Comparison of ENCODE assay signal across 18 cellular contexts in the genomic region with DNA sequence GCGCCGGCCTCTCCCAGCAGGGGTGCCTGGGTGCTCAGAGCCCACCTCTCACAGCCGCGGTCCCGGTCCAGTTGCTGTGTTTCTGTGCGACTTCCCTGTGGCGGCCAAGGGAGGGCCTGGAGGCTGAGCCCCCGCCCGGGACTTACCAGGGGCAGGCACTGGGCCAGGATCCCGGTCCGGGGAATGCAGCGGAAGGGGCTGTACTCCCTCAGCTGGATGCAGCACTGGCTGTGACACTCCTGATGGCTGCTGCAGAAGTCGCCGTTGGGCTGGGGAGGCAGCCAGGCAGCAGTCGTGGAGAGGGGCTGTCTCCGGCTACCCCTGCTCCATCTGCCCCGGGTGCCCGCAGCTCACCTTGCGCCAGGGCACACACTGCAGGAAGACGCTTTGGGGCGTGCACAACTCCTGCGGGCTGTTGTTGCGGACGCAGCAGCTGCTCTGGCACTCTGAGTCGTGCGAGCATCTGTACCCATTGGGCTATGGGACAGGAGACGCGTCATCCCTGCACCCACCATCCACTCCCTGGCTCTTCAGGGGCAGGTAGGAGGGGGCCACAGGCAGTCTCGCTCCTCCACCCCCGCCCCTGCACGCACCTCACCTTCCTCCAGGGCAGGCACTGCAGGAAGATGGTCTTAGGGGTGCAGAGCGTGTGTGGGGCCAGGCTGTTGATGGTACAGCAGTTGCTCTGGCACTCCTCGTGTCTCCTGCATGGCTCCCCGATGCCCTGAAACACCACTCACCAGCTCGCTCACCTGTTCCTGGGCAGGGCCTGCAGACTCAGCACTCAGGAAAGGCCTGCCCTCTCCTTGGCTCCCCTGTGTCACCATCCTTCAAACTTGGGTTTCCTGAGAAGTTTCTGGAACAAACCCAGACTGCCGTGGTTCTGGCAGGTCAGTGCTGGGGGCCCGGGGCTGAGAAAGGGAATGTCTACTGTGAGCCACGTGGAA. TPM values are rescaled to one million over a fixed set of nuclear protein-coding genes. Genes with fewer than 3 reads are reported as not detected.
DNase-seq lines count a peak whose midpoint lies in the region; ATAC-seq, FAIRE-seq and TF ChIP-seq lines count a peak whose summit lies in the region.
"Had no signal": no experiment of that assay in that cellular context is flagged by ENCODE, and none has a peak within 500 bp of the region (broad histone marks: within the 10 kb centered on the region; RNA-seq: fewer than 3 reads in every experiment).

No MANE protein-coding gene starts in this region.

- H3K4me3 ChIP-seq in H7 (ENCODE audit: insufficient read depth, low read depth, low read length) = no peak overlapping the region
- H3K4me3 ChIP-seq in colonic mucosa = peak overlapping the region; percentile 4
- H3K4me3 ChIP-seq in psoas muscle = peak overlapping the region; percentile 56
- H3K4me3 ChIP-seq in smooth muscle cell = no peak overlapping the region

- H3K27ac ChIP-seq in colonic mucosa (no peak overlapping the region), psoas muscle (peak overlapping the region; percentile 60), smooth muscle cell (ENCODE audit: low read depth) (no peak overlapping the region)

- intact Hi-C loops in colonic mucosa (cut with DNase I) (no loop called here), psoas muscle (cut with DNase I) (no loop called here)

- no peaks in the 10 kb centered on the region for H3K9me3 ChIP-seq in colonic mucosa
- no peaks in the 10 kb centered on the region for H3K9me3 ChIP-seq in psoas muscle
- no peaks in the 10 kb centered on the region for H3K9me3 ChIP-seq in smooth muscle cell (replicated peaks; ENCODE audit: low read depth)

- H3K4me1 ChIP-seq in colonic mucosa (peaks cover 9% of the 10 kb centered on the region), psoas muscle (no peaks in the 10 kb centered on the region), smooth muscle cell (ENCODE audit: low read depth) (no peaks in the 10 kb centered on the region)

- no peak for TF ChIP-seq CTCF in colonic mucosa (IDR thresholded peaks at IDR 0.05)
- TF ChIP-seq CTCF in psoas muscle (IDR thresholded peaks at IDR 0.05) = no peak
- no peak for TF ChIP-seq CTCF in smooth muscle cell (IDR thresholded peaks at IDR 0.05; ENCODE audit: borderline replicate concordance, insufficient read depth, poor library complexity, severe bottlenecking)

- H3K36me3 ChIP-seq in H7 (replicated peaks; ENCODE audit: control insufficient read depth, insufficient read depth, low read length) (no peaks in the 10 kb centered on the region), colonic mucosa (no peaks in the 10 kb centered on the region), psoas muscle (ENCODE audit: insufficient read depth in 1 of 2, low read depth in 1 of 2) (no peaks in the 10 kb centered on the region), smooth muscle cell (ENCODE audit: low read depth) (no peaks in the 10 kb centered on the region)

- no peak overlapping the region for H3K4me2 ChIP-seq in smooth muscle cell

- no peaks in the 10 kb centered on the region for H4K20me1 ChIP-seq in smooth muscle cell (ENCODE audit: low read depth)

- H3K9ac ChIP-seq in colonic mucosa (ENCODE audit: low read depth in 2 of 2, low read length in 2 of 2) = peak overlapping the region in 1 of 2 donors; percentile 47
- no peak overlapping the region for H3K9ac ChIP-seq in smooth muscle cell (ENCODE audit: low read depth)

- DNase-seq in H7 (peak; percentile 64), colonic mucosa (no peak), islet precursor cell (peak; percentile 60), psoas muscle (peak in 1 of 2 donors; percentile 71), RCC 7860 (ENCODE audit: low spot score) (no peak), smooth muscle cell (lab: John Stamatoyannopoulos, UW; ENCODE audit: unreplicated experiment) (no peak), GM19238 (ENCODE audit: insufficient read length, low spot score) (no peak)
- DNase-seq: activated gamma-delta T cell treated with Interleukin-2 at 50 U/mL for 16 hours; effector memory CD8-positive, alpha-beta T cell; KG1; NCI-H345; nephron progenitor cell; stimulated activated naive CD8-positive, alpha-beta T cell treated with anti-CD3 and anti-CD28 coated beads, Interleukin-15, Interleukin-2, amounts not matched to agents 100 U/mL and 50 U/mL, for 24 hours had no signal

- ATAC-seq in psoas muscle (peak; percentile 8 to 58 (median 34)), HG02610 (IDR thresholded peaks at IDR 0.05; ENCODE audit: unreplicated experiment) (no peak)
- ATAC-seq: effector memory CD8-positive, alpha-beta T cell; sciatic nerve; stimulated activated naive CD8-positive, alpha-beta T cell treated with anti-CD3 and anti-CD28 coated beads, Interleukin-15, Interleukin-2, amounts not matched to agents 100 U/mL and 50 U/mL, for 24 hours; WTC11 had no signal

- FAIRE-seq in RCC 7860 (lab: Jason Lieb, UNC) = no peak

- H3K79me2 ChIP-seq in smooth muscle cell (ENCODE audit: low read depth) = no peaks in the 10 kb centered on the region

- no peak overlapping the region for H2AFZ ChIP-seq in smooth muscle cell (ENCODE audit: low read depth)

- H3F3A ChIP-seq in smooth muscle cell (ENCODE audit: low read depth) = peaks cover 4% of the 10 kb centered on the region

- 24 to 28% (median 26%) methylated on average over 32 to 38 of the region's 38 CpGs for WGBS in psoas muscle, 3 donors
- 89% methylated on average over 33 of the region's 38 CpGs for WGBS in smooth muscle cell (ENCODE audit: low lambda C conversion rate)

- H3K27me3 ChIP-seq in H7 (ENCODE audit: control insufficient read depth, insufficient read depth, low read length) = peaks cover 36% of the 10 kb centered on the region
- H3K27me3 ChIP-seq in colonic mucosa = peaks cover 40% of the 10 kb centered on the region
- peaks cover 0 to 81% (median 25%) of the 10 kb centered on the region in 3 donors for H3K27me3 ChIP-seq in psoas muscle (ENCODE audit: insufficient read depth in 3 of 3, low read length in 2 of 3)
- peaks cover 39% of the 10 kb centered on the region for H3K27me3 ChIP-seq in smooth muscle cell (ENCODE audit: low read depth)

RNA-seq across cellular contexts. Expression of gene LRCOL1, which starts 6.0 kb away (rescaled TPM):
- total RNA-seq in H7 (2014; rRNA removed; shearing (Covaris generic)) = not detected in 2 replicates
- total RNA-seq in colonic mucosa (under 1 TPM in 1 of 2 donors, not detected in 1; 0.47 TPM), psoas muscle (under 1 TPM in 1 of 4 donors, not detected in 3; 0.32 TPM), smooth muscle cell (not detected in 2 replicates)
- polyA plus RNA-seq in psoas muscle (under 1 TPM in 1 of 3 donors, not detected in 2; 0.13 TPM), smooth muscle cell (not detected in 2 replicates)
- total RNA-seq: glomerular endothelial cell, kidney epithelial cell, sciatic nerve had no signal

RNA-seq across cellular contexts. Expression of gene P2RX2, which starts 14.2 kb away (rescaled TPM):
- 0.15 and 0.28 TPM in 2 replicates for total RNA-seq in H7 (2014; rRNA removed; shearing (Covaris generic))
- under 1 TPM in 1 of 2 donors, not detected in 1; 0.24 TPM for total RNA-seq in colonic mucosa
- not detected for total RNA-seq in psoas muscle
- polyA plus RNA-seq in psoas muscle = under 1 TPM in 1 of 3 donors, not detected in 2; 0.01 TPM
- total RNA-seq in smooth muscle cell = not detected in 2 replicates
- not detected in 2 replicates for polyA plus RNA-seq in smooth muscle cell
- total RNA-seq: glomerular endothelial cell, kidney epithelial cell, sciatic nerve had no signal

Comparison
In these comparisons a context has a peak if more than half of its experiments do, and no peak if none do; other contexts are left out.
1. DNase-seq: peak in H7 (single experiment) and islet precursor cell (single experiment); none in colonic mucosa (single experiment), RCC 7860 (single experiment), smooth muscle cell (single experiment) and GM19238 (single experiment).
2. H3K4me3 ChIP-seq: peak in colonic mucosa (single experiment) and psoas muscle (single experiment); none in H7 (single experiment) and smooth muscle cell (single experiment).